Comparison of ENCODE assay signal across 19 cellular contexts in genomic region chr17:51833620-51834019, GRCh38.
DNase-seq lines count a peak whose midpoint lies in the region; ATAC-seq, FAIRE-seq and TF ChIP-seq lines count a peak whose summit lies in the region.
"Had no signal": no experiment of that assay in that cellular context is flagged by ENCODE, and none has a peak within 500 bp of the region (broad histone marks: within the 10 kb centered on the region; RNA-seq: fewer than 3 reads in every experiment).

No MANE protein-coding gene starts in this region.

- no peaks in the 10 kb centered on the region for H3K36me3 Mint-ChIP-seq in chondrocyte (ENCODE audit: low read depth)
- H3K36me3 Mint-ChIP-seq in effector memory CD8-positive, alpha-beta T cell (ENCODE audit: insufficient read depth): peaks cover 2% of the 10 kb centered on the region

- BruUV-seq in HepG2 (replicated peaks; lab: Mats Ljungman, UMichigan): no TSS peak
- no TSS peak for BruUV-seq in PC-3 (replicated peaks; lab: Mats Ljungman, UMichigan)

- no peak overlapping the region for H2AFZ ChIP-seq in HepG2 (ENCODE audit: low read length)
- H2AFZ ChIP-seq in PC-3 (ENCODE audit: low read length): no peak overlapping the region
- H2AFZ ChIP-seq: GM23248 had no signal

- DNase-seq in HepG2 (ENCODE audit: low spot score) (no peak), right lobe of liver (no peak), PC-3 (no peak), chondrocyte (ENCODE audit: low spot score) (no peak), hippocampal formation (lab: John Stamatoyannopoulos, UW) (no peak)
- DNase-seq in effector memory CD8-positive, alpha-beta T cell: no peak
- DNase-seq in stimulated activated CD4-positive, alpha-beta T cell treated with anti-CD3 and anti-CD28 coated beads, Interleukin-12 subunit alpha, Interleukin-12 subunit beta, amount 100 ng/mL, for 4 hours: no peak
- DNase-seq: 8988T; C1 segment of cervical spinal cord; Caco-2; CD4-positive, alpha-beta T cell; GM23248 had no signal

- H3K4me1 ChIP-seq in HepG2 (ENCODE audit: insufficient read depth, low read length): no peaks in the 10 kb centered on the region
- no peaks in the 10 kb centered on the region for H3K4me1 ChIP-seq in right lobe of liver
- no peaks in the 10 kb centered on the region for H3K4me1 ChIP-seq in PC-3 (ENCODE audit: insufficient read depth, low read length)
- H3K4me1 ChIP-seq: Caco-2, HAP-1 had no signal

- intact Hi-C loops in HepG2 (cut with micrococcal nuclease; ENCODE audit: unreplicated experiment) (no loop called here), right lobe of liver (cut with DNase I) (no loop called here), PC-3 (cut with micrococcal nuclease) (no loop called here)

- TF ChIP-seq RAD21 in HepG2 (CRISPR knock-in tag; IDR thresholded peaks at IDR 0.05): no peak

- FAIRE-seq in HepG2 (lab: Jason Lieb, UNC): no peak
- FAIRE-seq: D721Med, G401.6, GM12892, GM18507, HTR-8/SVneo had no signal

- no peak overlapping the region for H3K27ac Mint-ChIP-seq in chondrocyte (ENCODE audit: unreplicated experiment)
- H3K27ac Mint-ChIP-seq in effector memory CD8-positive, alpha-beta T cell: no peak overlapping the region
- H3K27ac Mint-ChIP-seq: B cell; CD4-positive, alpha-beta T cell had no signal

- H3K4me3 Mint-ChIP-seq in chondrocyte (ENCODE audit: unreplicated experiment): no peak overlapping the region
- no peak overlapping the region for H3K4me3 Mint-ChIP-seq in effector memory CD8-positive, alpha-beta T cell
- H3K4me3 Mint-ChIP-seq: B cell; CD4-positive, alpha-beta T cell had no signal

- H3K27ac ChIP-seq in HepG2 (ENCODE audit: extremely low read length, insufficient read depth, low read length): no peak overlapping the region
- H3K27ac ChIP-seq in right lobe of liver: no peak overlapping the region
- no peak overlapping the region for H3K27ac ChIP-seq in PC-3 (ENCODE audit: low read length)
- H3K27ac ChIP-seq: GM23248 had no signal

- no peaks in the 10 kb centered on the region for H3K9me3 Mint-ChIP-seq in chondrocyte (ENCODE audit: low read depth)
- H3K9me3 Mint-ChIP-seq in effector memory CD8-positive, alpha-beta T cell: no peaks in the 10 kb centered on the region
- H3K9me3 Mint-ChIP-seq: CD4-positive, alpha-beta T cell had no signal

- H3K9me3 ChIP-seq in HepG2 (ENCODE audit: low read length) (no peaks in the 10 kb centered on the region), right lobe of liver (no peaks in the 10 kb centered on the region), PC-3 (ENCODE audit: low read length) (no peaks in the 10 kb centered on the region)
- H3K9me3 ChIP-seq: Caco-2, HAP-1 had no signal

- no peaks in the 10 kb centered on the region for H3K9me2 ChIP-seq in PC-3 (replicated peaks; ENCODE audit: low read length)

- CTCF ChIA-PET in HepG2 (lab: Yijun Ruan, JAX; ENCODE audit: low intra/inter-chr PET ratio, low total read pairs) (no interaction called here), PC-3 (lab: Charles Lee) (no interaction called here)

- H3K27me3 ChIP-seq in HepG2 (ENCODE audit: control insufficient read depth in 1 of 2, insufficient read depth in 2 of 2, low read length in 2 of 2) (no peaks in the 10 kb centered on the region), right lobe of liver (no peaks in the 10 kb centered on the region), PC-3 (ENCODE audit: low read length) (no peaks in the 10 kb centered on the region)

- in situ Hi-C loops in HepG2 (cut with HindIII; ENCODE audit: extremely low pct_ligation_motif_present, low pct_unique_long_range_greater_than_20kb): no loop called here

- no peak overlapping the region for H3K4me3 ChIP-seq in HepG2 (replicated peaks in 1 of 3; ENCODE audit: insufficient read depth in 1 of 3, low read depth in 2 of 3, low read length in 3 of 3)
- H3K4me3 ChIP-seq in right lobe of liver: no peak overlapping the region
- no peak overlapping the region for H3K4me3 ChIP-seq in PC-3 (ENCODE audit: low read length)
- H3K4me3 ChIP-seq: GM23248, HAP-1 had no signal

- no peak for TF ChIP-seq POLR2A in HepG2 (IDR thresholded peaks at IDR 0.05; ENCODE audit: insufficient read depth in 1 of 2, low read depth in 2 of 2, low read length in 2 of 2)
- no peak for TF ChIP-seq POLR2A in right lobe of liver (IDR thresholded peaks at IDR 0.05)

- ATAC-seq in HepG2: no peak
- no peak for ATAC-seq in right lobe of liver
- no peak for ATAC-seq in PC-3
- no peak for ATAC-seq in effector memory CD8-positive, alpha-beta T cell (replicated peaks)

- H3K79me2 ChIP-seq in HepG2 (ENCODE audit: insufficient read depth, low read length) (no peaks in the 10 kb centered on the region), PC-3 (ENCODE audit: low read length) (no peaks in the 10 kb centered on the region)

- no peaks in the 10 kb centered on the region for H3K4me1 Mint-ChIP-seq in chondrocyte (ENCODE audit: low read depth)
- H3K4me1 Mint-ChIP-seq in effector memory CD8-positive, alpha-beta T cell (ENCODE audit: low read depth in 2 of 2): no peaks in the 10 kb centered on the region
- H3K4me1 Mint-ChIP-seq: B cell had no signal

- no peaks in the 10 kb centered on the region for H3F3A ChIP-seq in PC-3 (ENCODE audit: low read length, unreplicated experiment)

- no peak overlapping the region for H3K9ac ChIP-seq in HepG2 (ENCODE audit: insufficient read depth, low read depth, low read length)
- H3K9ac ChIP-seq in PC-3 (ENCODE audit: low read length): no peak overlapping the region
- H3K9ac ChIP-seq: GM23248 had no signal

- no peak overlapping the region for H3K4me2 ChIP-seq in HepG2 (ENCODE audit: low read depth, low read length)
- no peak overlapping the region for H3K4me2 ChIP-seq in PC-3 (ENCODE audit: low read length)

- H4K20me1 ChIP-seq in HepG2 (ENCODE audit: insufficient read depth, low read length) (no peaks in the 10 kb centered on the region), PC-3 (ENCODE audit: low read length) (no peaks in the 10 kb centered on the region)

- WGBS in HepG2 (ENCODE audit: low lambda C conversion rate): 5% methylated on average over 3 of the region's 3 CpGs
- 60% methylated on average over 3 of the region's 3 CpGs for WGBS in right lobe of liver (ENCODE audit: insufficient coverage, low coverage, low lambda C conversion rate, missing lambda C conversion rate)

- TF ChIP-seq CTCF in HepG2 (CRISPR knock-in tag; IDR thresholded peaks at IDR 0.05): no peak
- TF ChIP-seq CTCF in right lobe of liver (IDR thresholded peaks at IDR 0.05): no peak
- TF ChIP-seq CTCF in PC-3 (conservative IDR thresholded peaks at IDR 0.05; ENCODE audit: low read depth, low read length): peak; percentile 44; the same call in 1 of the 2 replicates
- peak; percentile 19 for TF ChIP-seq CTCF in chondrocyte (IDR thresholded peaks at IDR 0.05)

- POLR2A ChIA-PET in HepG2 (lab: Yijun Ruan, JAX): no interaction called here
- POLR2A ChIA-PET in PC-3 (lab: Charles Lee; ENCODE audit: unreplicated experiment): no interaction called here

- H3K36me3 ChIP-seq in HepG2 (replicated peaks in 1 of 2; ENCODE audit: control insufficient read depth in 1 of 2, insufficient read depth in 2 of 2, low read length in 2 of 2) (no peaks in the 10 kb centered on the region), right lobe of liver (no peaks in the 10 kb centered on the region), PC-3 (ENCODE audit: low read depth, low read length) (no peaks in the 10 kb centered on the region)
- H3K36me3 ChIP-seq: HAP-1 had no signal

- peaks cover 7% of the 10 kb centered on the region for H3K27me3 Mint-ChIP-seq in chondrocyte (ENCODE audit: low read depth)
- H3K27me3 Mint-ChIP-seq in effector memory CD8-positive, alpha-beta T cell: no peaks in the 10 kb centered on the region
- H3K27me3 Mint-ChIP-seq: B cell had no signal

- TF ChIP-seq EP300 in HepG2 (IDR thresholded peaks at IDR 0.05; ENCODE audit: low read depth in 2 of 2, low read length in 2 of 2) (no peak), HepG2 (CRISPR knock-in tag; IDR thresholded peaks at IDR 0.05; ENCODE audit: borderline replicate concordance) (no peak)

TF ChIP-seq in HepG2, 621 proteins besides CTCF, POLR2A, EP300 and RAD21 (continues in another document):
- TF ChIP-seq ZKSCAN1 (IDR thresholded peaks at IDR 0.05; ENCODE audit: low read length): no peak
- TF ChIP-seq, protein P1, sequence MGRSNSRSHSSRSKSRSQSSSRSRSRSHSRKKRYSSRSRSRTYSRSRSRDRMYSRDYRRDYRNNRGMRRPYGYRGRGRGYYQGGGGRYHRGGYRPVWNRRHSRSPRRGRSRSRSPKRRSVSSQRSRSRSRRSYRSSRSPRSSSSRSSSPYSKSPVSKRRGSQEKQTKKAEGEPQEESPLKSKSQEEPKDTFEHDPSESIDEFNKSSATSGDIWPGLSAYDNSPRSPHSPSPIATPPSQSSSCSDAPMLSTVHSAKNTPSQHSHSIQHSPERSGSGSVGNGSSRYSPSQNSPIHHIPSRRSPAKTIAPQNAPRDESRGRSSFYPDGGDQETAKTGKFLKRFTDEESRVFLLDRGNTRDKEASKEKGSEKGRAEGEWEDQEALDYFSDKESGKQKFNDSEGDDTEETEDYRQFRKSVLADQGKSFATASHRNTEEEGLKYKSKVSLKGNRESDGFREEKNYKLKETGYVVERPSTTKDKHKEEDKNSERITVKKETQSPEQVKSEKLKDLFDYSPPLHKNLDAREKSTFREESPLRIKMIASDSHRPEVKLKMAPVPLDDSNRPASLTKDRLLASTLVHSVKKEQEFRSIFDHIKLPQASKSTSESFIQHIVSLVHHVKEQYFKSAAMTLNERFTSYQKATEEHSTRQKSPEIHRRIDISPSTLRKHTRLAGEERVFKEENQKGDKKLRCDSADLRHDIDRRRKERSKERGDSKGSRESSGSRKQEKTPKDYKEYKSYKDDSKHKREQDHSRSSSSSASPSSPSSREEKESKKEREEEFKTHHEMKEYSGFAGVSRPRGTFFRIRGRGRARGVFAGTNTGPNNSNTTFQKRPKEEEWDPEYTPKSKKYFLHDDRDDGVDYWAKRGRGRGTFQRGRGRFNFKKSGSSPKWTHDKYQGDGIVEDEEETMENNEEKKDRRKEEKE (IDR thresholded peaks at IDR 0.05): no peak
- TF ChIP-seq ZBTB46 (CRISPR knock-in tag; IDR thresholded peaks at IDR 0.05; ENCODE audit: borderline replicate concordance): no peak
- TF ChIP-seq MAFK (conservative IDR thresholded peaks at IDR 0.05 in 1 of 2, IDR thresholded peaks at IDR 0.05 in 1 of 2; ENCODE audit: low read length in 2 of 2): peak; percentile 68 to 76
- no peak for TF ChIP-seq THAP11 (CRISPR knock-in tag; IDR thresholded peaks at IDR 0.05)
- TF ChIP-seq MAFF (IDR thresholded peaks at IDR 0.05; ENCODE audit: low read depth, low read length): peak; percentile 65

Comparison
In these comparisons a context has a peak if more than half of its experiments do, and no peak if none do; other contexts are left out.
1. CTCF ChIP-seq: peak in PC-3 (single experiment) and chondrocyte (single experiment); none in HepG2 (single experiment) and right lobe of liver (0 of 4).